In the genomic region with DNA sequence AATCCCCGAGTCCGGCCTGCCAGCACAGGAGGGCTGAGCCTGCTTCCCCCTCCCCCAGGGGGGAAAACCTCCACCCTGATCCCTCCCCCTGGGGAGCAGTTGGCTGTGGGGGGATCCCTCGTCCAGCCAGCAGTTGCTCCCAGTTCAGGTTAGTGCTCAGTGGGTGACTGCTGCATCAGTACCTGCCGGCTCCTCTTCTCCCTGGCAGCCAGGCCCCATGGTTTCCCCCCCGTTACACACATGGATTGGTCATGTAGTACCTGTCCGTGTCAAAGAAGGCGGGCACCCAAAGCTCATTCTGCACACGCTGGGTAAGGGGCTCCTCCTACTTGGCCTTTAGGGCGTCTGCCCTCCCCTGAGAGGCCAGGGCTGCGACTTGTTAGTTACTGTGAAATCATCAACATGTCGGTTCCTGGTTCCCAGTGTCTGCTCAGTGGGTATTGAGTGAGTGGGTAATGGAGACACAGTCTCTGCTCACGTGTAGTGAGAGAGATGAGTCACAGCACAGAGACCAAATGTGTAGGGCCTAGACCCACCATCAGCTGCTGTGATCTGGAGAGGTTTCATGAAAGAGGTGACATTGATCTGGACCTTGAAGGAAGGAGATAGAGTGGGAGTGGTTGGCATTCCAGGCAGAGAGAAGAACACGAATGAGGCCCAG, we compare ENCODE assay signal across 15 cellular contexts.
DNase-seq lines count a peak whose midpoint lies in the region; ATAC-seq and TF ChIP-seq lines count a peak whose summit lies in the region.
"Had no signal": no experiment of that assay in that cellular context is flagged by ENCODE, and none has a peak within 500 bp of the region (broad histone marks: within the 10 kb centered on the region; RNA-seq: fewer than 3 reads in every experiment).

No MANE protein-coding gene starts in this region.

- no peaks in the 10 kb centered on the region for H3K27me3 Mint-ChIP-seq in activated naive CD8-positive, alpha-beta T cell treated with anti-CD3 and anti-CD28 coated beads, Interleukin-2, amount 50 U/mL, for 24 hours
- H3K27me3 Mint-ChIP-seq in stimulated activated naive B cell treated with anti-CD40 and anti-IgM and Interleukin-4, amounts not matched to agents 10 μg/mL and 1 μg/mL and 100 μg/mL, for 72 hours, result no peaks in the 10 kb centered on the region

- ATAC-seq in activated naive CD8-positive, alpha-beta T cell treated with anti-CD3 and anti-CD28 coated beads, Interleukin-2, amount 50 U/mL, for 24 hours, result peak; percentile 59
- ATAC-seq in stimulated activated naive B cell treated with anti-CD40 and anti-IgM and Interleukin-4, amounts not matched to agents 10 μg/mL and 1 μg/mL and 100 μg/mL, for 72 hours (replicated peaks), result peak; percentile 51 to 71
- no peak for ATAC-seq in HG03159 (IDR thresholded peaks at IDR 0.05; ENCODE audit: unreplicated experiment)
- ATAC-seq: K562, Right ventricle myocardium inferior had no signal

- peaks cover 12% of the 10 kb centered on the region for H3K4me1 Mint-ChIP-seq in activated naive CD8-positive, alpha-beta T cell treated with anti-CD3 and anti-CD28 coated beads, Interleukin-2, amount 50 U/mL, for 24 hours
- H3K4me1 Mint-ChIP-seq in stimulated activated naive B cell treated with anti-CD40 and anti-IgM and Interleukin-4, amounts not matched to agents 10 μg/mL and 1 μg/mL and 100 μg/mL, for 72 hours, result peaks cover 24 to 54% of the 10 kb centered on the region in 2 donors
- H3K4me1 Mint-ChIP-seq: H9 had no signal

- H3K36me3 Mint-ChIP-seq in activated naive CD8-positive, alpha-beta T cell treated with anti-CD3 and anti-CD28 coated beads, Interleukin-2, amount 50 U/mL, for 24 hours (ENCODE audit: low read depth), result peaks cover 34% of the 10 kb centered on the region
- peaks cover 51 to 69% of the 10 kb centered on the region in 2 donors for H3K36me3 Mint-ChIP-seq in stimulated activated naive B cell treated with anti-CD40 and anti-IgM and Interleukin-4, amounts not matched to agents 10 μg/mL and 1 μg/mL and 100 μg/mL, for 72 hours

- H3K9me3 Mint-ChIP-seq in activated naive CD8-positive, alpha-beta T cell treated with anti-CD3 and anti-CD28 coated beads, Interleukin-2, amount 50 U/mL, for 24 hours, result no peaks in the 10 kb centered on the region
- H3K9me3 Mint-ChIP-seq in stimulated activated naive B cell treated with anti-CD40 and anti-IgM and Interleukin-4, amounts not matched to agents 10 μg/mL and 1 μg/mL and 100 μg/mL, for 72 hours, result no peaks in the 10 kb centered on the region
- H3K9me3 Mint-ChIP-seq: H9 had no signal

- TF ChIP-seq CTCF in GM20000 (IDR thresholded peaks at IDR 0.05; ENCODE audit: extremely low read depth, missing control alignments), result no peak

- H3K27ac Mint-ChIP-seq in activated naive CD8-positive, alpha-beta T cell treated with anti-CD3 and anti-CD28 coated beads, Interleukin-2, amount 50 U/mL, for 24 hours, result no peak overlapping the region
- peak overlapping the region; percentile 47 for H3K27ac Mint-ChIP-seq in stimulated activated naive B cell treated with anti-CD40 and anti-IgM and Interleukin-4, amounts not matched to agents 10 μg/mL and 1 μg/mL and 100 μg/mL, for 72 hours

- no peak overlapping the region for H3K4me3 Mint-ChIP-seq in activated naive CD8-positive, alpha-beta T cell treated with anti-CD3 and anti-CD28 coated beads, Interleukin-2, amount 50 U/mL, for 24 hours
- peak overlapping the region in 1 of 2 donors; percentile 10 for H3K4me3 Mint-ChIP-seq in stimulated activated naive B cell treated with anti-CD40 and anti-IgM and Interleukin-4, amounts not matched to agents 10 μg/mL and 1 μg/mL and 100 μg/mL, for 72 hours
- H3K4me3 Mint-ChIP-seq: H9 had no signal

- peak; percentile 34 for DNase-seq in activated effector memory CD4-positive, alpha-beta T cell treated with anti-CD3 and anti-CD28 coated beads, Interleukin-2, amount 50 U/mL, for 16 hours
- no peak for DNase-seq in activated effector memory CD4-positive, alpha-beta T cell treated with Interleukin-2 at 50 U/mL for 16 hours
- DNase-seq in GM20000 (ENCODE audit: low spot score) (peak; percentile 61), putamen (ENCODE audit: low spot score) (no peak), NOMO-1 treated with DMSO at 0.1 percent for 48 hours (lab: John Stamatoyannopoulos, UW; ENCODE audit: unreplicated experiment) (no peak)
- DNase-seq in activated naive CD8-positive, alpha-beta T cell treated with anti-CD3 and anti-CD28 coated beads, Interleukin-2, amount 50 U/mL, for 24 hours, result no peak
- peak; percentile 6 for DNase-seq in stimulated activated naive B cell treated with anti-CD40 and anti-IgM and Interleukin-4, amounts not matched to agents 10 μg/mL and 1 μg/mL and 100 μg/mL, for 72 hours
- DNase-seq: brain microvascular endothelial cell, foreskin fibroblast, H9, NCI-H2029 treated with DMSO at 0.1 percent for 48 hours, NCI-H510A had no signal

Comparison
In these comparisons a context has a peak if more than half of its experiments do, and no peak if none do; other contexts are left out.
1. DNase-seq: peak in activated effector memory CD4-positive, alpha-beta T cell treated with anti-CD3 and anti-CD28 coated beads, Interleukin-2, amount 50 U/mL, for 16 hours (single experiment), GM20000 (single experiment) and stimulated activated naive B cell treated with anti-CD40 and anti-IgM and Interleukin-4, amounts not matched to agents 10 μg/mL and 1 μg/mL and 100 μg/mL, for 72 hours (single experiment); none in activated effector memory CD4-positive, alpha-beta T cell treated with Interleukin-2 at 50 U/mL for 16 hours (single experiment), activated naive CD8-positive, alpha-beta T cell treated with anti-CD3 and anti-CD28 coated beads, Interleukin-2, amount 50 U/mL, for 24 hours (single experiment), putamen (single experiment) and NOMO-1 treated with DMSO at 0.1 percent for 48 hours (single experiment).